1 cellular context compared by ENCODE assay signal in the genomic region with DNA sequence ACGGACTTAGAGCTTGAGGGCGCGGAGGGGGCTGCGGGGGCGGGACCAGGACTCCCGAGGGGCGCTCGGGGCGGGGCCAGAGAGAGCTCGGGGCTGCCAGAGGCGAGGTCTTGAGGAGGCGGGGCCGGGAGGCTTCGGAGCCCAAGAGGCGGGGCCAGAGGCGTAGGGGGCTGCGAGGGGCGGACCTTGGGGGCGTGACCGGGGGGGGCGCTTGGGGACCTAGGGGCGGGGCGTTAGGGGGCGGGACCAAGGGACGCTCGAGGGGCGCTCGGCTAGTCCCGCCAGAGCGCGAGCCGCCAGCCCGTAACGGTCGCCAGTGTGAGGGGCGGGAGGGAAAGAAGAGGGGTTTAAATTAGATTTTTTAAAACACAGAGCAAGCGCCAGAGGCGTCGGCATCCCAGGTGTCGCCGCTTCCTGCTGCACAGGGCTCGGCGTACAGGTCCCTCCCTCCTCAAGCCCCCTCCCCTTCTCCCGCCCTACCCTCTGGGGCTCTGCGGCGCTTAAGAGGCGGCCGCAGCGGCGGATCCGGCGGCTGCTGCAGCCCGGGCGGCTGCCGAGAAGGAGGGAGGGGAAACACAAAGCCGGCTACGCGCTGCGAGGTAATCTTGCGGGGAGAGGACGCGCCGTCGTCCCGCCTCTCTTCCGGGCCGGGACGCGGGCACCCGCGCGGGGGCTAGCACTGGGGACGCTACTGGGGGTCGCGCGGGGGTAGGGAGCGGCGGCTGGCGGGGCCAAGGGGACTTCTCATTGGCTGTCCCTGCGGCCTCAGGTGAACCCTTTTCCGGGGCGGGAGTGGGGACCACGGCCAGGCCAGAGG.
TF ChIP-seq lines count a peak whose summit lies in the region.

A gene with protein sequence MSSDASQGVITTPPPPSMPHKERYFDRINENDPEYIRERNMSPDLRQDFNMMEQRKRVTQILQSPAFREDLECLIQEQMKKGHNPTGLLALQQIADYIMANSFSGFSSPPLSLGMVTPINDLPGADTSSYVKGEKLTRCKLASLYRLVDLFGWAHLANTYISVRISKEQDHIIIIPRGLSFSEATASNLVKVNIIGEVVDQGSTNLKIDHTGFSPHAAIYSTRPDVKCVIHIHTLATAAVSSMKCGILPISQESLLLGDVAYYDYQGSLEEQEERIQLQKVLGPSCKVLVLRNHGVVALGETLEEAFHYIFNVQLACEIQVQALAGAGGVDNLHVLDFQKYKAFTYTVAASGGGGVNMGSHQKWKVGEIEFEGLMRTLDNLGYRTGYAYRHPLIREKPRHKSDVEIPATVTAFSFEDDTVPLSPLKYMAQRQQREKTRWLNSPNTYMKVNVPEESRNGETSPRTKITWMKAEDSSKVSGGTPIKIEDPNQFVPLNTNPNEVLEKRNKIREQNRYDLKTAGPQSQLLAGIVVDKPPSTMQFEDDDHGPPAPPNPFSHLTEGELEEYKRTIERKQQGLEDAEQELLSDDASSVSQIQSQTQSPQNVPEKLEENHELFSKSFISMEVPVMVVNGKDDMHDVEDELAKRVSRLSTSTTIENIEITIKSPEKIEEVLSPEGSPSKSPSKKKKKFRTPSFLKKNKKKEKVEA (plus strand): TSS at position 284 of the 817 bp plus-strand sequence. CDS start 92,670 bp downstream, outside the sequence.

TF ChIP-seq in H1, 55 proteins besides CTCF, POLR2A, EP300 and RAD21:
- TF ChIP-seq KDM5A (IDR thresholded peaks at IDR 0.05; ENCODE audit: low read length) (no peak), RBBP5 (IDR thresholded peaks at IDR 0.05; ENCODE audit: borderline replicate concordance, low read depth, low read length) (peak; percentile 82), CBX8 (IDR thresholded peaks at IDR 0.05; ENCODE audit: borderline replicate concordance, low read depth, low read length) (no peak), POLR2AphosphoS5 (IDR thresholded peaks at IDR 0.05; ENCODE audit: low read depth, low read length) (peak; percentile 38; the same call in 1 of the 2 replicates), SP1 (IDR thresholded peaks at IDR 0.05; ENCODE audit: low read depth, low read length) (0 out of 2 replicates have a peak, but pooled peaks have one; percentile 19), TAF1 (IDR thresholded peaks at IDR 0.05; ENCODE audit: low read depth, low read length) (peak; percentile 52; the same call in 1 of the 2 replicates), SAP30 (IDR thresholded peaks at IDR 0.05; ENCODE audit: insufficient read depth, insufficient replicate concordance, low read length) (no peak), KDM1A (IDR thresholded peaks at IDR 0.05; ENCODE audit: borderline replicate concordance, low read length) (no peak), SIRT6 (IDR thresholded peaks at IDR 0.05; ENCODE audit: low read length) (no peak), TAF7 (optimal IDR thresholded peaks at IDR 0.05; ENCODE audit: borderline replicate concordance, low read depth, low read length) (no peak), EGR1 (IDR thresholded peaks at IDR 0.05; ENCODE audit: borderline replicate concordance, low read depth, low read length) (0 out of 2 replicates have a peak, but pooled peaks have one; percentile 5), EZH2 (IDR thresholded peaks at IDR 0.05; ENCODE audit: low read depth, low read length, severe bottlenecking) (no peak), RFX5 (IDR thresholded peaks at IDR 0.05; ENCODE audit: borderline replicate concordance, low read depth, low read length) (no peak), TBP (IDR thresholded peaks at IDR 0.05; ENCODE audit: low read depth, low read length) (peak; percentile 51; the same call in 1 of the 2 replicates), PHF8 (conservative IDR thresholded peaks at IDR 0.05; ENCODE audit: low read depth, low read length) (peak; percentile 90), RNF2 (IDR thresholded peaks at IDR 0.05; ENCODE audit: borderline replicate concordance, low read depth, low read length, missing control alignments, poor library complexity, severe bottlenecking) (no peak), KDM4A (IDR thresholded peaks at IDR 0.05; ENCODE audit: low read depth, low read length, severe bottlenecking) (peak; percentile 66)
TF ChIP-seq in H1: peak in this region for 8.
